26 cellular contexts compared by ENCODE assay signal in the genomic region with DNA sequence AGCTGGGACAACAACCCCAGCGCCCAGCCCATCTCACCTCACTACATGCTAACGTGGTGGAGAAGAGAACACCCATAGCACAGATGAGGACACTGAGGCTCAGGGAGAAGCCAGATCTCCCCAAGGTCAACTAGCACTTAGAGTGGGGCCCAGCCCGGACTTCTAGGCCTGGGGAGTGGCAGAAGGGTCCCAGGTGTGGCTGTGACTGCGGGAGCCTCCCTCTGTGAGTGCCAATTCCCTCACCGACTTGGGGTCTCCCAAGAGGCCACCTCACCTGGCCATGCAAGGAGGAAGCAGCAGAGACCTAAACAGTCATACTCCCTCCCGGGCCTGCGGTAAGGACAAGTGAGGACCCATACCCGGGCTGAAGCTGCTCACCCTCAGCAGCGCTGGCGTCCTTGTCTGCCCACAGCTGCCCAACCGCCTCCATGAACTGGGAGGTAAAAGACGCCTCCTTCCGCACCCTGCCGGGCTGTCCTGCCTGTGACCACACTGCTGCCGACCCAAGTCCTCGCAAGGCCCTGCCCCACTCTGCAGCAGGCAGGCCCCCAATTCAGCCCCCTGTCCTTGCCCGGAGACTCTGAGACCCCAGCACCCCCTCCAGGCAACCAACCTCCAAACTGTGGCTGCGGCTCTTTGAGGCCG.
"Had no signal": no experiment of that assay in that cellular context is flagged by ENCODE, and none has a peak within 500 bp of the region (broad histone marks: within the 10 kb centered on the region; RNA-seq: fewer than 3 reads in every experiment).

No MANE protein-coding gene starts in this region.

- H3K9me3 ChIP-seq: colonic mucosa, esophagus squamous epithelium, gastrocnemius medialis, left lung, lower lobe of right lung, mucosa of descending colon had no signal

- DNase-seq: colonic mucosa; cortex of kidney; effector CD8-positive, alpha-beta T cell; effector memory CD8-positive, alpha-beta T cell; endodermal cell; erythroblast; esophagus squamous epithelium; foreskin fibroblast; foreskin melanocyte; gastrocnemius medialis; glutamatergic neuron; head of caudate nucleus; hypothalamus; immature natural killer cell; islet precursor cell; left cardiac atrium; left ventricle myocardium superior; lower lobe of right lung; mesenchymal stem cell; naive B cell had no signal

- H3K27ac ChIP-seq: colonic mucosa, epithelial cell of prostate, esophagus squamous epithelium, gastrocnemius medialis, hepatocyte, left lung, lower lobe of right lung had no signal

- H3K79me2 ChIP-seq: hepatocyte had no signal

- H3K4me2 ChIP-seq: hepatocyte had no signal

- FAIRE-seq: endometrium had no signal

- H3K27me3 ChIP-seq: hepatocyte had no signal

- ATAC-seq: effector memory CD8-positive, alpha-beta T cell; esophagus mucosa; gastrocnemius medialis; left cardiac atrium; left lung; left ventricle myocardium superior; lower lobe of right lung; mucosa of descending colon had no signal

- H2AFZ ChIP-seq: hepatocyte had no signal

- H3K4me1 ChIP-seq: colonic mucosa, gastrocnemius medialis, left lung, lower lobe of right lung had no signal

- H3K4me3 ChIP-seq: colonic mucosa, esophagus squamous epithelium, gastrocnemius medialis, hepatocyte, left lung, lower lobe of right lung, mucosa of descending colon had no signal

- H3K36me3 ChIP-seq: colonic mucosa, esophagus squamous epithelium, gastrocnemius medialis, left lung, lower lobe of right lung had no signal
